ENCODE assay signal across 21 cellular contexts in the genomic region with DNA sequence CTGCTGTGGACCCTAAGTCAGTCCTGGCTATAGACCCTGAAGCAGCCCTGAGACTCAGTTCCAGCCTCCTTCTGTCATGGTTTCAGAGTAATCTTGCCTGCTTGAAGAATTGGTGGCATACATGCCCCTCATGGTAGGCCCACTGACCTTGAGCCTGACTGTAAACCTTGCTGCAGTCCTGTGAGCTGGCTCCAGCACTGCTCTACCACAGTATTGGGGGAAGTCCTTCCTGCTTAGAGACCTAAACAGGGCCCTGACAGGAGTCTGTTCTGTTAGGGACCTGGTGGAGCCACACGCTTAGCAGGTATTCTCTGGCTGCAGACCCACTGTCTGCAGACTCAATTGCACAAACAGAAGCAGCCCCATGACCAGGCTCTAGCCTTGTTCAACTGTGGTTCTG.
"Had no signal": no experiment of that assay in that cellular context is flagged by ENCODE, and none has a peak within 500 bp of the region (broad histone marks: within the 10 kb centered on the region; RNA-seq: fewer than 3 reads in every experiment).

No MANE protein-coding gene starts in this region.

- H3K27me3 ChIP-seq: MG63, SJSA1 had no signal

- H3K27ac ChIP-seq: HL-60, SJSA1, SK-N-MC had no signal

- H3K4me1 ChIP-seq: SJSA1 had no signal

- DNase-seq: KBM-7; MG63; NCI-H1092 treated with DMSO at 0.1 percent for 48 hours; NCI-H1436; NCI-H187; NCI-H2029; NCI-H2081 treated with DMSO at 0.1 percent for 48 hours; NCI-H2171; NCI-H226; NCI-H446; NCI-H510A; NCI-H524 treated with DMSO at 0.1 percent for 48 hours; NCI-H69; NCI-H774; NK-92 treated with Interleukin-12 subunit alpha and Interleukin-12 subunit beta, amount 100 ng/mL, for 24 hours; Right ventricle myocardium superior; RPMI8226; SIG-M5 had no signal

- H3K4me3 ChIP-seq: MG63, SJSA1, SK-N-MC had no signal

- H3K36me3 ChIP-seq: MG63, SJSA1 had no signal

- H3K9me3 ChIP-seq: MG63, SJSA1 had no signal
